Comparison of ENCODE assay signal across 11 cellular contexts in the genomic region with DNA sequence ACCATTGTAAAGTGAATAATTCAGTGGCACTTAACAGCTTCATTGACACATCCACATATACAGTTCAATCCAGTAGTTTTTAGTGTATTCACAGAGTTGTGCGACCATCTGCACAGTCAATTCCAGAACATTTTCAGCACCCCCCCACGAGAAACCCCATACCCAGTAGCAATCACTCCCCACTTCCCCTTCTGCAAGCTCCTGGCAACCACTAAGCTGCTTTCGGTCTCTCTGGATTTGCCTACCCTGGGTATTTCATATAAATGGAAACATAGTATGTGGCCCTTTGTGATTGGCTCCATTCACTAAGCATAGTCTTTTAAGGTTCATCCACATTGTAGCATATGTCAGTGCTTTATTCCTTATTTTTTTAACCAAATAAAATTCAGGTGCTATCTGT. TPM values are rescaled to one million over a fixed set of nuclear protein-coding genes. Genes with fewer than 3 reads are reported as not detected.
DNase-seq lines count a peak whose midpoint lies in the region; ATAC-seq and TF ChIP-seq lines count a peak whose summit lies in the region.
"Had no signal": no experiment of that assay in that cellular context is flagged by ENCODE, and none has a peak within 500 bp of the region (broad histone marks: within the 10 kb centered on the region; RNA-seq: fewer than 3 reads in every experiment).

No MANE protein-coding gene starts in this region.

- H3K4me3 ChIP-seq in OCI-LY1 (ENCODE audit: low read depth, low read length, poor library complexity, severe bottlenecking) (no peak overlapping the region), PC-3 (ENCODE audit: low read length) (no peak overlapping the region)
- H3K4me3 ChIP-seq: ascending aorta; BLaER1 treated with 17β-estradiol and CSF1 and Interleukin-3, amounts not matched to agents 10 nM and 100 nM had no signal

- no peaks in the 10 kb centered on the region for H3K9me2 ChIP-seq in OCI-LY1 (ENCODE audit: low read depth, low read length)
- H3K9me2 ChIP-seq in PC-3 (replicated peaks; ENCODE audit: low read length): no peaks in the 10 kb centered on the region

- peaks cover 9% of the 10 kb centered on the region for H3K4me1 ChIP-seq in OCI-LY1 (ENCODE audit: insufficient read depth, low read length, severe bottlenecking)
- no peaks in the 10 kb centered on the region for H3K4me1 ChIP-seq in PC-3 (ENCODE audit: insufficient read depth, low read length)
- H3K4me1 ChIP-seq: ascending aorta had no signal

- H4K20me1 ChIP-seq in OCI-LY1 (ENCODE audit: insufficient read depth, low read length): no peaks in the 10 kb centered on the region
- no peaks in the 10 kb centered on the region for H4K20me1 ChIP-seq in PC-3 (ENCODE audit: low read length)

- peak overlapping the region; percentile 28 for H3K27ac ChIP-seq in OCI-LY1 (ENCODE audit: low read depth, low read length, poor library complexity, severe bottlenecking)
- no peak overlapping the region for H3K27ac ChIP-seq in PC-3 (ENCODE audit: low read length)
- H3K27ac ChIP-seq: ascending aorta; BLaER1 treated with 17β-estradiol and CSF1 and Interleukin-3, amounts not matched to agents 10 nM and 100 nM had no signal

- peak; percentile 35 for DNase-seq in stimulated activated CD4-positive, alpha-beta T cell treated with anti-CD3 and anti-CD28 coated beads, Interleukin-1b, Interleukin-23, amount 100 ng/mL, for 48 hours
- no peak for DNase-seq in stimulated activated CD4-positive, alpha-beta T cell treated with anti-CD3 and anti-CD28 coated beads, Interleukin-4, amount 100 ng/mL, for 24 hours
- DNase-seq in left ventricle myocardium superior: no peak
- DNase-seq in PC-3: no peak
- DNase-seq in NCI-H128 (lab: John Stamatoyannopoulos, UW; ENCODE audit: unreplicated experiment): no peak
- no peak for DNase-seq in occipital lobe (lab: John Stamatoyannopoulos, UW)
- DNase-seq: NCI-H146 had no signal

- peaks cover 58% of the 10 kb centered on the region for H3K36me3 ChIP-seq in OCI-LY1 (ENCODE audit: insufficient read depth, low read length)
- peaks cover 9% of the 10 kb centered on the region; the same call in 1 of the 2 replicates for H3K36me3 ChIP-seq in PC-3 (ENCODE audit: low read depth, low read length)

- H3K9ac ChIP-seq in OCI-LY1 (ENCODE audit: low read length): no peak overlapping the region
- H3K9ac ChIP-seq in PC-3 (ENCODE audit: low read length): no peak overlapping the region
- H3K9ac ChIP-seq: BLaER1 treated with 17β-estradiol and CSF1 and Interleukin-3, amounts not matched to agents 10 nM and 100 nM had no signal

- ATAC-seq in HG02884 (IDR thresholded peaks at IDR 0.05; ENCODE audit: unreplicated experiment) (peak; percentile 78), left ventricle myocardium superior (no peak), PC-3 (no peak)

- H3F3A ChIP-seq in OCI-LY1 (ENCODE audit: insufficient read depth, low read length): no peaks in the 10 kb centered on the region
- H3F3A ChIP-seq in PC-3 (ENCODE audit: low read length, unreplicated experiment): no peaks in the 10 kb centered on the region

- POLR2A ChIA-PET in PC-3 (lab: Charles Lee; ENCODE audit: unreplicated experiment): no interaction called here

- H3K4me2 ChIP-seq in OCI-LY1 (ENCODE audit: low read length): no peak overlapping the region
- no peak overlapping the region for H3K4me2 ChIP-seq in PC-3 (ENCODE audit: low read length)
- H3K4me2 ChIP-seq: BLaER1 treated with 17β-estradiol and CSF1 and Interleukin-3, amounts not matched to agents 10 nM and 100 nM had no signal

- no peak overlapping the region for H2AFZ ChIP-seq in OCI-LY1 (ENCODE audit: low read length)
- no peak overlapping the region for H2AFZ ChIP-seq in PC-3 (ENCODE audit: low read length)

- no peak for TF ChIP-seq CTCF in OCI-LY1 (IDR thresholded peaks at IDR 0.05; ENCODE audit: low read length)
- no peak for TF ChIP-seq CTCF in PC-3 (conservative IDR thresholded peaks at IDR 0.05; ENCODE audit: low read depth, low read length)

- H3K9me3 ChIP-seq in OCI-LY1 (ENCODE audit: low read length) (no peaks in the 10 kb centered on the region), PC-3 (ENCODE audit: low read length) (no peaks in the 10 kb centered on the region)
- H3K9me3 ChIP-seq: ascending aorta; BLaER1 treated with 17β-estradiol and CSF1 and Interleukin-3, amounts not matched to agents 10 nM and 100 nM had no signal

- no TSS peak for BruUV-seq in PC-3 (replicated peaks; lab: Mats Ljungman, UMichigan)

- CTCF ChIA-PET in PC-3 (lab: Charles Lee): no interaction called here

- H3K79me2 ChIP-seq in OCI-LY1 (ENCODE audit: insufficient read depth, low read length) (no peaks in the 10 kb centered on the region), PC-3 (ENCODE audit: low read length) (no peaks in the 10 kb centered on the region)

- no peaks in the 10 kb centered on the region for H3K27me3 ChIP-seq in OCI-LY1 (ENCODE audit: insufficient read depth, low read length)
- no peaks in the 10 kb centered on the region for H3K27me3 ChIP-seq in PC-3 (ENCODE audit: low read length)
- H3K27me3 ChIP-seq: ascending aorta had no signal

- intact Hi-C loops in left ventricle myocardium superior (cut with micrococcal nuclease): no loop called here
- intact Hi-C loops in PC-3 (cut with micrococcal nuclease): no loop called here

RNA-seq across cellular contexts. Expression of a gene that starts 10.0 kb away (rescaled TPM):
- 12.2 TPM for total RNA-seq in left ventricle myocardium superior
- 28.6 and 30.3 TPM in 2 replicates for total RNA-seq in PC-3 (2014; rRNA removed)
- 30.6 TPM for total RNA-seq in occipital lobe
